In genomic region chr2:84495539-84496146, GRCh38 we compare ENCODE assay signal across 1 cellular context.
TF ChIP-seq lines count a peak whose summit lies in the region.

No MANE protein-coding gene starts in this region.

TF ChIP-seq in IMR-90, 13 proteins besides CTCF, POLR2A, EP300 and RAD21 (continued from another document):
- TF ChIP-seq, protein P1, sequence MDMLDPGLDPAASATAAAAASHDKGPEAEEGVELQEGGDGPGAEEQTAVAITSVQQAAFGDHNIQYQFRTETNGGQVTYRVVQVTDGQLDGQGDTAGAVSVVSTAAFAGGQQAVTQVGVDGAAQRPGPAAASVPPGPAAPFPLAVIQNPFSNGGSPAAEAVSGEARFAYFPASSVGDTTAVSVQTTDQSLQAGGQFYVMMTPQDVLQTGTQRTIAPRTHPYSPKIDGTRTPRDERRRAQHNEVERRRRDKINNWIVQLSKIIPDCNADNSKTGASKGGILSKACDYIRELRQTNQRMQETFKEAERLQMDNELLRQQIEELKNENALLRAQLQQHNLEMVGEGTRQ (IDR thresholded peaks at IDR 0.05; ENCODE audit: low read depth, low read length): no peak
- TF ChIP-seq SMC3 (IDR thresholded peaks at IDR 0.05; ENCODE audit: low read depth, low read length) (peak; percentile 74), RFX5 (IDR thresholded peaks at IDR 0.05; ENCODE audit: low read depth, low read length) (no peak), FOS (IDR thresholded peaks at IDR 0.05; ENCODE audit: low read depth, low read length) (no peak), ELK1 (IDR thresholded peaks at IDR 0.05; ENCODE audit: borderline replicate concordance, low read depth, low read length) (no peak), RCOR1 (IDR thresholded peaks at IDR 0.05; ENCODE audit: insufficient replicate concordance, low read length) (no peak), BHLHE40 (IDR thresholded peaks at IDR 0.05; ENCODE audit: low read depth, low read length) (peak; percentile 72; the same call in 1 of the 2 replicates), CHD1 (IDR thresholded peaks at IDR 0.05; ENCODE audit: low read depth, low read length) (no peak)
TF ChIP-seq in IMR-90: peak in this region for 2.
